19 cellular contexts compared by ENCODE assay signal in genomic region chr4:58602022-58602421, GRCh38.
"Had no signal": no experiment of that assay in that cellular context is flagged by ENCODE, and none has a peak within 500 bp of the region (broad histone marks: within the 10 kb centered on the region; RNA-seq: fewer than 3 reads in every experiment).

No MANE protein-coding gene starts in this region.

- H3K4me3 ChIP-seq: ovary, sigmoid colon, spleen, stomach, testis, upper lobe of left lung had no signal

- FAIRE-seq: endothelial cell of umbilical vein had no signal

- H3K27ac Mint-ChIP-seq: activated naive CD8-positive, alpha-beta T cell treated with anti-CD3 and anti-CD28 coated beads, Interleukin-2, amount 10 ng/mL, durations not matched to agents 7 days and 5 days; brain; nephron progenitor cell had no signal

- H3K36me3 ChIP-seq: ovary, sigmoid colon, spleen, stomach, upper lobe of left lung had no signal

- ATAC-seq: activated CD4-positive, CD25-positive, alpha-beta regulatory T cell treated with anti-CD3 and anti-CD28 coated beads, Interleukin-2, amount 50 U/mL, for 24 hours; left ventricle myocardium superior had no signal

- H3K27me3 Mint-ChIP-seq: activated naive CD8-positive, alpha-beta T cell treated with anti-CD3 and anti-CD28 coated beads, Interleukin-2, amount 10 ng/mL, durations not matched to agents 7 days and 5 days; brain; central memory CD8-positive, alpha-beta T cell had no signal

- H3K4me3 Mint-ChIP-seq: activated naive CD8-positive, alpha-beta T cell treated with anti-CD3 and anti-CD28 coated beads, Interleukin-2, amount 10 ng/mL, durations not matched to agents 7 days and 5 days; brain; central memory CD8-positive, alpha-beta T cell; nephron progenitor cell had no signal

- H3K9me3 Mint-ChIP-seq: brain, nephron progenitor cell had no signal

- H3K27me3 ChIP-seq: ovary, sigmoid colon, spleen, stomach, testis, upper lobe of left lung had no signal

- H3K4me1 Mint-ChIP-seq: activated naive CD8-positive, alpha-beta T cell treated with anti-CD3 and anti-CD28 coated beads, Interleukin-2, amount 10 ng/mL, durations not matched to agents 7 days and 5 days; brain; central memory CD8-positive, alpha-beta T cell; nephron progenitor cell had no signal

- H3K9me3 ChIP-seq: ovary, sigmoid colon, spleen, stomach, testis, upper lobe of left lung had no signal

- H3K36me3 Mint-ChIP-seq: activated naive CD8-positive, alpha-beta T cell treated with anti-CD3 and anti-CD28 coated beads, Interleukin-2, amount 10 ng/mL, durations not matched to agents 7 days and 5 days; brain had no signal

- H3K27ac ChIP-seq: ovary, sigmoid colon, spleen, stomach, testis, upper lobe of left lung had no signal

- DNase-seq: activated CD4-positive, alpha-beta T cell treated with anti-CD3 and anti-CD28 coated beads, Interleukin-2, amount 50 U/mL, for 1 hour; activated naive CD4-positive, alpha-beta T cell; activated naive CD8-positive, alpha-beta T cell treated with anti-CD3 and anti-CD28 coated beads, Interleukin-2, amount 10 ng/mL, durations not matched to agents 7 days and 5 days; cortex of kidney; effector CD4-positive, alpha-beta T cell; foreskin fibroblast; left ventricle myocardium superior; nephron progenitor cell; ovary; sigmoid colon; spleen; stimulated activated CD4-positive, alpha-beta T cell treated with anti-CD3 and anti-CD28 coated beads, Interleukin-1b, Interleukin-23, amount 100 ng/mL, for 48 hours; stomach; testis; upper lobe of left lung had no signal

- H3K4me1 ChIP-seq: sigmoid colon, spleen, stomach, testis, upper lobe of left lung had no signal
